In the genomic region with DNA sequence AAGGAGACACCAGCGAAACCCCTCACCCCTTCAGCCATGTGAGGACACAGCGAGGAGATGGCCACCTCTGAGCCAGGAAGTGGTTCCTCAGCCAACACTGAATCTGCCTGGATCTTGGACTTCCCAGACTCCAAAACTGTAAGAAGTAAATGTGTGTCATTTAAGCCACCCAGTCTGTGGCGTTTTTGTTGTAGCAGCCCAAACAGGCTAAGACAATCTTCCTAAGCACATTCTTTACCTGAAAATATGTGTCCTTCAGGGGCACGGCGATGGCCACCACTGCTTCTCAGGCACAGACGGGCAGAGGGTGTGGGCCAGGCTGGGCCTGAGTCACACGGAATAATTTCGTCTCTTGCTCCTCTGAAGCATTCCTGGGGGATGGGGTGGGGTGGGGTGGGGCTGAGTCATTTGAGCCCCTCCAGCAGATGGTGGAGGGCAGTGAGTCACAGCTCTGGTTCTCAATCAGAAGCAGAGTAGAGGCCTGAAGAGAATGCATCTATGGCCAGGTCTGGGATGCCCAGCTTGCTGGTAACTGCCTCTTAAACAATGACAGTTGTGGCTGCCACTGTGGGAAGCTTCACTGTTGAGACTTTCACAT, we compare ENCODE assay signal across 10 cellular contexts.
DNase-seq lines count a peak whose midpoint lies in the region; ATAC-seq and TF ChIP-seq lines count a peak whose summit lies in the region.
"Had no signal": no experiment of that assay in that cellular context is flagged by ENCODE, and none has a peak within 500 bp of the region (broad histone marks: within the 10 kb centered on the region; RNA-seq: fewer than 3 reads in every experiment).

No MANE protein-coding gene starts in this region.

- no peaks in the 10 kb centered on the region for H3K79me2 ChIP-seq in HCT116 (ENCODE audit: insufficient read depth, low read length)

- H2AK5ac ChIP-seq in mesenchymal stem cell (ENCODE audit: low read length, severe bottlenecking), result peak overlapping the region; percentile 61

- POLR2A ChIA-PET in HCT116 (lab: Charles Lee), result no interaction called here

- peak overlapping the region; percentile 81 for H4K8ac ChIP-seq in mesenchymal stem cell (ENCODE audit: low read length)

- H3K4me3 ChIP-seq in HCT116 (replicated peaks in 1 of 2; ENCODE audit: low read depth in 1 of 2, low read length in 2 of 2) (peak overlapping the region; percentile 2 to 50; a peak in 3 of 4 replicates), mesenchymal stem cell (ENCODE audit: insufficient read depth in 1 of 2, low read depth in 1 of 2, low read length in 2 of 2) (peak overlapping the region in 1 of 2 experiments; percentile 35)

- peak overlapping the region in 1 of 2 experiments; percentile 71 for H3K4ac ChIP-seq in mesenchymal stem cell (ENCODE audit: low read depth in 1 of 2, low read length in 2 of 2)

- peak; percentile 65 for DNase-seq in ACHN
- peak; percentile 76 for DNase-seq in HCT116 (ENCODE audit: low read depth, low spot score)
- DNase-seq in amniotic stem cell (lab: John Stamatoyannopoulos, UW), result peak; percentile 90
- peak; percentile 93 for DNase-seq in mesenchymal stem cell
- DNase-seq in T-helper 1 cell, result no peak
- DNase-seq in superior temporal gyrus (ENCODE audit: extremely low spot score), result no peak
- no peak for DNase-seq in midbrain (lab: John Stamatoyannopoulos, UW)
- DNase-seq: activated B cell treated with CpG ODN at 0.5 μM for 24 hours; effector CD8-positive, alpha-beta T cell had no signal

- H2AFZ ChIP-seq in HCT116 (ENCODE audit: low read depth, low read length, poor library complexity, severe bottlenecking) (peak overlapping the region; percentile 37), mesenchymal stem cell (ENCODE audit: low read depth, low read length) (peak overlapping the region; percentile 72)

- WGBS in mesenchymal stem cell, result 15% methylated on average over 8 of the region's 8 CpGs

- peaks cover 9 to 46% of the 10 kb centered on the region in 2 experiments; a peak in 3 of 4 replicates for H3K4me1 ChIP-seq in HCT116 (ENCODE audit: control insufficient read depth in 1 of 2, insufficient read depth in 2 of 2, low read length in 2 of 2)
- H3K4me1 ChIP-seq in mesenchymal stem cell (ENCODE audit: control insufficient read depth, insufficient read depth, low read depth, low read length), result peaks cover 14% of the 10 kb centered on the region

- no TSS peak for BruUV-seq in HCT116 (replicated peaks; lab: Mats Ljungman, UMichigan)

- peak overlapping the region; percentile 88 to 90 for H3K18ac ChIP-seq in mesenchymal stem cell (ENCODE audit: low read depth in 1 of 2, low read length in 2 of 2)

- peak overlapping the region; percentile 95 for H2BK15ac ChIP-seq in mesenchymal stem cell (ENCODE audit: low read depth, poor library complexity, severe bottlenecking)

- TF ChIP-seq RAD21 in HCT116 (IDR thresholded peaks at IDR 0.05; ENCODE audit: low read depth), result peak; percentile 27; the same call in 1 of the 2 replicates

- H3K9me2 ChIP-seq in HCT116 (ENCODE audit: insufficient read depth), result no peaks in the 10 kb centered on the region

- peak overlapping the region; percentile 77 for H4K91ac ChIP-seq in mesenchymal stem cell (ENCODE audit: low read length)

- no peak overlapping the region for H2BK5ac ChIP-seq in mesenchymal stem cell (ENCODE audit: low read depth, low read length, poor library complexity, severe bottlenecking)

- no peaks in the 10 kb centered on the region for H4K20me1 ChIP-seq in HCT116 (ENCODE audit: insufficient read depth)

- peak overlapping the region; percentile 75 to 88 for H2BK12ac ChIP-seq in mesenchymal stem cell (ENCODE audit: low read length in 2 of 2)

- intact Hi-C loops in HCT116 (cut with micrococcal nuclease), result no loop called here

- H3K36me3 ChIP-seq in HCT116 (ENCODE audit: control insufficient read depth in 1 of 2, insufficient read depth in 2 of 2, low read length in 2 of 2) (no peaks in the 10 kb centered on the region), mesenchymal stem cell (ENCODE audit: control insufficient read depth in 1 of 2, insufficient read depth in 2 of 2, low read depth in 1 of 2, low read length in 2 of 2) (peaks cover 0 to 3% of the 10 kb centered on the region in 2 experiments)

- H3K23ac ChIP-seq in mesenchymal stem cell (ENCODE audit: low read length in 2 of 2), result no peak overlapping the region

- H3K9me3 ChIP-seq in HCT116 (ENCODE audit: control insufficient read depth in 1 of 2, insufficient read depth in 1 of 2, low read depth in 1 of 2, low read length in 2 of 2) (0 out of 4 replicates have a peak, but pooled peaks cover 0 to 4% of the 10 kb centered on the region in 2 experiments), mesenchymal stem cell (ENCODE audit: control insufficient read depth, low read length) (peaks cover 6% of the 10 kb centered on the region)

- CTCF ChIA-PET in HCT116 (lab: Charles Lee), result no interaction called here

- no peak for TF ChIP-seq CTCF in HCT116 (IDR thresholded peaks at IDR 0.05 in 2 of 3, conservative IDR thresholded peaks at IDR 0.05 in 1 of 3; ENCODE audit: borderline replicate concordance in 1 of 3, insufficient read depth in 1 of 3, low read depth in 2 of 3, low read length in 2 of 3)

- no peak for TF ChIP-seq POLR2A in HCT116 (IDR thresholded peaks at IDR 0.05; ENCODE audit: borderline replicate concordance, extremely low read depth, insufficient read depth, insufficient read length)

- H3K14ac ChIP-seq in mesenchymal stem cell (ENCODE audit: low read length in 2 of 2), result peak overlapping the region in 1 of 2 experiments; percentile 7

- no peaks in the 10 kb centered on the region for H3K79me1 ChIP-seq in mesenchymal stem cell (replicated peaks; ENCODE audit: low read length, poor library complexity, severe bottlenecking)

- in situ Hi-C loops in ACHN (cut with HindIII; ENCODE audit: low pct_ligation_motif_present, low pct_unique_long_range_greater_than_20kb, low sequenced_read_pairs), result loop anchor here (25.0 kb wide), 1 partner anchor 453 kb away; no protein-coding TSS in a partner anchor

- H3K27me3 ChIP-seq in HCT116 (ENCODE audit: insufficient read depth, low read length) (no peaks in the 10 kb centered on the region), mesenchymal stem cell (ENCODE audit: control insufficient read depth in 1 of 2, insufficient read depth in 1 of 2, low read length in 2 of 2) (no peaks in the 10 kb centered on the region)

- ATAC-seq in HCT116 (peak; percentile 93), HG02884 (IDR thresholded peaks at IDR 0.05; ENCODE audit: unreplicated experiment) (no peak)

- H2BK120ac ChIP-seq in mesenchymal stem cell (ENCODE audit: low read depth, low read length), result peak overlapping the region; percentile 54

- peak overlapping the region; percentile 14; the same call in 1 of the 2 replicates for H3K27ac ChIP-seq in HCT116 (ENCODE audit: low read depth, low read length)
- peak overlapping the region; percentile 60 for H3K27ac ChIP-seq in mesenchymal stem cell (ENCODE audit: low read length, poor library complexity, severe bottlenecking)

- RAD21 ChIA-PET in HCT116 (lab: Charles Lee; ENCODE audit: low non-redundant PET in 1 of 2, low total read pairs in 2 of 2, uncharacterized antibody in 2 of 2, unreplicated experiment in 2 of 2), result no interaction called here

- H3K9ac ChIP-seq in HCT116 (ENCODE audit: low read length), result peak overlapping the region; percentile 51
- peak overlapping the region; percentile 85 for H3K9ac ChIP-seq in mesenchymal stem cell (ENCODE audit: low read length)

- peak overlapping the region; percentile 75 for H3K4me2 ChIP-seq in HCT116 (ENCODE audit: low read length)
- no peak overlapping the region for H3K4me2 ChIP-seq in mesenchymal stem cell (ENCODE audit: low read length, poor library complexity, severe bottlenecking)

TF ChIP-seq in HCT116, 20 proteins besides CTCF, POLR2A, EP300 and RAD21:
- TF ChIP-seq, protein P1, sequence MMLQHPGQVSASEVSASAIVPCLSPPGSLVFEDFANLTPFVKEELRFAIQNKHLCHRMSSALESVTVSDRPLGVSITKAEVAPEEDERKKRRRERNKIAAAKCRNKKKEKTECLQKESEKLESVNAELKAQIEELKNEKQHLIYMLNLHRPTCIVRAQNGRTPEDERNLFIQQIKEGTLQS (IDR thresholded peaks at IDR 0.05), result no peak
- TF ChIP-seq CBX3 (IDR thresholded peaks at IDR 0.05; ENCODE audit: low read depth) (peak; percentile 55; the same call in 1 of the 2 replicates), YY1 (IDR thresholded peaks at IDR 0.05; ENCODE audit: extremely low read depth, insufficient replicate concordance, low read depth, low read length) (peak; percentile 58), SRF (IDR thresholded peaks at IDR 0.05; ENCODE audit: low read depth) (0 out of 2 replicates have a peak, but pooled peaks have one; percentile 4), JUND (IDR thresholded peaks at IDR 0.05) (peak; percentile 84), FOSL1 (IDR thresholded peaks at IDR 0.05; ENCODE audit: low read depth) (peak; percentile 90), SP1 (IDR thresholded peaks at IDR 0.05; ENCODE audit: low read depth) (peak; percentile 80), POLR2AphosphoS5 (IDR thresholded peaks at IDR 0.05; ENCODE audit: low read depth, low read length) (peak; percentile 48), TCF7L2 (IDR thresholded peaks at IDR 0.05; ENCODE audit: borderline replicate concordance, extremely low read depth, insufficient read depth, insufficient read length) (no peak)
TF ChIP-seq in HCT116: peak in this region for 7.

Comparison
In these comparisons a context has a peak if more than half of its experiments do, and no peak if none do; other contexts are left out.
1. DNase-seq: peak in ACHN (single experiment), HCT116 (single experiment), amniotic stem cell (single experiment) and mesenchymal stem cell (single experiment); none in T-helper 1 cell (0 of 5), superior temporal gyrus (single experiment) and midbrain (single experiment).